ENCODE assay signal across 1 cellular context in the genomic region with DNA sequence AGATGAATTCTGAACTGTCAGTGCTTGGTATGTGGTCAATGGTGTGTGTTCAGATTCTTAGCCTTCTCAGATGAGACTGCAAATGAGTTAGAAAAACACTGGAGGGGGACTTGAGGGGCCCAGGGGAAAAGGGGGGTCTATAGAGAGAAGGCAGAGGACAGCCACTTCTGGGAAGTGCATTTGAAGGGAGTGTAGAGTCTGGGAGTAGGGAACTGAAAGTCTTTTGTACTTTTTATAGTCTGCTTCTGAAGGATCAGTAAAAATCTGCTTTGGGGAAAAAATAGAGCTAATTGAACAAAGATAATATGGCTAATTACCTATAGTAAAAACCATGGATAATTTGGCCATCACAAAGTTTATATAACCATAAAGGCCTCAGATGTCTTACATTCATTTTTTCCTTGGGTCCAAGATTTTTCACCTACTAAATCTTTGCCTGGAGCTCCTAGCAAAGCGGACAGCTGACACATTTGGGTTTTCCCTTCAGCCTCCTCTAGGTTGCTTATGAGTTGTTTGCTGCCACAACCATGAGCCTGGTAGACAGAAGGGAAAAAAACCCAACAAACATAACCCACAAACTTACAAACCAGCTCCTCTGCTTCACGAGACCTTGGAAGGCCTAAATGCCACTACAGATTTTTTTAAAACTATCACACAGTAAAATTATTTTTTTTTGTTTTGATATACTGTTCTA.
TF ChIP-seq lines count a peak whose summit lies in the region.

No MANE protein-coding gene starts in this region.

TF ChIP-seq in GM12878, 131 proteins besides CTCF, POLR2A, EP300 and RAD21 (continued from another document):
- TF ChIP-seq, protein P1, sequence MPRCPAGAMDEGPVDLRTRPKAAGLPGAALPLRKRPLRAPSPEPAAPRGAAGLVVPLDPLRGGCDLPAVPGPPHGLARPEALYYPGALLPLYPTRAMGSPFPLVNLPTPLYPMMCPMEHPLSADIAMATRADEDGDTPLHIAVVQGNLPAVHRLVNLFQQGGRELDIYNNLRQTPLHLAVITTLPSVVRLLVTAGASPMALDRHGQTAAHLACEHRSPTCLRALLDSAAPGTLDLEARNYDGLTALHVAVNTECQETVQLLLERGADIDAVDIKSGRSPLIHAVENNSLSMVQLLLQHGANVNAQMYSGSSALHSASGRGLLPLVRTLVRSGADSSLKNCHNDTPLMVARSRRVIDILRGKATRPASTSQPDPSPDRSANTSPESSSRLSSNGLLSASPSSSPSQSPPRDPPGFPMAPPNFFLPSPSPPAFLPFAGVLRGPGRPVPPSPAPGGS (IDR thresholded peaks at IDR 0.05; ENCODE audit: borderline replicate concordance, insufficient read depth, low read depth, low read length, poor library complexity, severe bottlenecking): peak; percentile 35
- peak; percentile 54 for TF ChIP-seq JUNB (IDR thresholded peaks at IDR 0.05)
- TF ChIP-seq POU2F2 (IDR thresholded peaks at IDR 0.05; ENCODE audit: borderline replicate concordance, low read depth, low read length): no peak
- no peak for TF ChIP-seq FOS (IDR thresholded peaks at IDR 0.05; ENCODE audit: borderline replicate concordance, extremely low read depth, insufficient read length)
- TF ChIP-seq SIN3A (IDR thresholded peaks at IDR 0.05; ENCODE audit: low read depth, low read length): no peak
- no peak for TF ChIP-seq NRF1 (conservative IDR thresholded peaks at IDR 0.05; ENCODE audit: low read depth, low read length)
- peak; percentile 10; the same call in 1 of the 2 replicates for TF ChIP-seq RELB (IDR thresholded peaks at IDR 0.05; ENCODE audit: low read depth)
- no peak for TF ChIP-seq EGR1 (IDR thresholded peaks at IDR 0.05; ENCODE audit: borderline replicate concordance in 1 of 2, low read depth in 2 of 2, low read length in 2 of 2)
- TF ChIP-seq CEBPB (IDR thresholded peaks at IDR 0.05; ENCODE audit: borderline replicate concordance in 1 of 2, low read depth in 2 of 2, low read length in 2 of 2): no peak
- TF ChIP-seq NR2C2 (IDR thresholded peaks at IDR 0.05; ENCODE audit: borderline replicate concordance, control insufficient read depth, insufficient read length, low read depth): no peak
- TF ChIP-seq SIX5 (IDR thresholded peaks at IDR 0.05; ENCODE audit: low read depth, low read length, severe bottlenecking): no peak
